ENCODE assay signal across 25 cellular contexts in genomic region chr6:96749891-96750290, GRCh38.
"Had no signal": no experiment of that assay in that cellular context is flagged by ENCODE, and none has a peak within 500 bp of the region (broad histone marks: within the 10 kb centered on the region; RNA-seq: fewer than 3 reads in every experiment).

No MANE protein-coding gene starts in this region.

- H3K4me3 Mint-ChIP-seq: dendritic cell treated with granulocyte-macrophage colony-stimulating factor and Interleukin-4, amounts not matched to agents 40 ng/mL and 50 ng/mL, for 4 days; effector memory CD8-positive, alpha-beta T cell; endodermal cell had no signal

- H3K4me1 Mint-ChIP-seq: endodermal cell had no signal

- H3K27ac Mint-ChIP-seq: dendritic cell treated with granulocyte-macrophage colony-stimulating factor and Interleukin-4, amounts not matched to agents 40 ng/mL and 50 ng/mL, for 4 days; effector memory CD8-positive, alpha-beta T cell; endodermal cell had no signal

- H3K9me3 Mint-ChIP-seq: dendritic cell treated with granulocyte-macrophage colony-stimulating factor and Interleukin-4, amounts not matched to agents 40 ng/mL and 50 ng/mL, for 4 days; effector memory CD8-positive, alpha-beta T cell; endodermal cell had no signal

- ATAC-seq: effector memory CD8-positive, alpha-beta T cell; esophagus mucosa; foreskin keratinocyte; gastrocnemius medialis; gastroesophageal sphincter; heart left ventricle; heart right ventricle had no signal

- H3K27ac ChIP-seq: colonic mucosa, coronary artery, dorsolateral prefrontal cortex, epithelial cell of prostate, esophagus muscularis mucosa, esophagus squamous epithelium, foreskin keratinocyte, gastrocnemius medialis, gastroesophageal sphincter, heart left ventricle, heart right ventricle had no signal

- H3K9me3 ChIP-seq: colonic mucosa, esophagus muscularis mucosa, esophagus squamous epithelium, gastrocnemius medialis, gastroesophageal sphincter, heart left ventricle, heart right ventricle had no signal

- H3K27me3 Mint-ChIP-seq: dendritic cell treated with granulocyte-macrophage colony-stimulating factor and Interleukin-4, amounts not matched to agents 40 ng/mL and 50 ng/mL, for 4 days had no signal

- DNase-seq: colonic mucosa; cortex of kidney; dermis blood vessel endothelial cell; dorsolateral prefrontal cortex; effector CD4-positive, alpha-beta T cell; effector CD8-positive, alpha-beta T cell; effector memory CD4-positive, alpha-beta T cell; effector memory CD8-positive, alpha-beta T cell; endodermal cell; erythroblast; esophagus squamous epithelium; foreskin fibroblast; foreskin keratinocyte; foreskin melanocyte; gastrocnemius medialis; glutamatergic neuron; head of caudate nucleus; heart left ventricle; heart right ventricle had no signal

- H3K27me3 ChIP-seq: colonic mucosa, esophagus muscularis mucosa, esophagus squamous epithelium, foreskin keratinocyte, gastrocnemius medialis, gastroesophageal sphincter, heart right ventricle had no signal

- H3K4me1 ChIP-seq: colonic mucosa, esophagus muscularis mucosa, esophagus squamous epithelium, foreskin keratinocyte, gastrocnemius medialis, gastroesophageal sphincter, heart left ventricle, heart right ventricle had no signal

- H3K36me3 ChIP-seq: colonic mucosa, esophagus muscularis mucosa, esophagus squamous epithelium, gastrocnemius medialis, gastroesophageal sphincter, heart left ventricle, heart right ventricle had no signal

- H3K4me3 ChIP-seq: colonic mucosa, coronary artery, dorsolateral prefrontal cortex, esophagus muscularis mucosa, esophagus squamous epithelium, gastrocnemius medialis, gastroesophageal sphincter, heart left ventricle, heart right ventricle had no signal
